In the genomic region with DNA sequence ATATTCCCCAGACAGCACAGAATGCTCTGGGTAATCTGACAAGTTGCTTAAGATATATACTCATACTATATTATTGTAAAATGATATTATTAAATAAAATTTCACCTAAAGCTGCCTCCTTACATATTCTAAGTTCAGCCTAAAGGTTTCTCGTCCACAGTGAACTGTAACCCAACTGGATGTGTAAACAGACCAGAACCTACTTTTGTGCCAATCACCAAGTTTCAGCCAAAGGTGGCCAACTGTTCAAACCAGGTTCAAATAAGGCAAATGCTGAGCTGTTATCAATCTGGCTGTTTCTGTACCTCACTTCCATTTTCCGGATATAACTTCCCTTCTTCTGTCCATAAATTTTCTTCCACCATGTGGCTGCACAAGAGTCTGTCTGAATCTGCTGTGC, we compare ENCODE assay signal across 13 cellular contexts.
DNase-seq lines count a peak whose midpoint lies in the region; ATAC-seq and TF ChIP-seq lines count a peak whose summit lies in the region.
"Had no signal": no experiment of that assay in that cellular context is flagged by ENCODE, and none has a peak within 500 bp of the region (broad histone marks: within the 10 kb centered on the region; RNA-seq: fewer than 3 reads in every experiment).

No MANE protein-coding gene starts in this region.

- WGBS in IMR-90 (ENCODE audit: extremely low coverage in 2 of 2, insufficient read length in 1 of 2), 2 experiments, result no CpG with 5 or more reads among the region's 2 CpGs

- H2BK120ac ChIP-seq in IMR-90 (ENCODE audit: low read depth, low read length), result 0 out of 2 replicates have a peak overlapping the region, but pooled peaks have one; percentile 37

- 0 out of 2 replicates have a peak overlapping the region, but pooled peaks have one; percentile 20 for H3K4ac ChIP-seq in IMR-90 (ENCODE audit: low read depth, low read length)

- no peaks in the 10 kb centered on the region for H3K9me3 Mint-ChIP-seq in natural killer cell treated with Interleukin-12 subunit alpha and Interleukin-12 subunit beta and Interleukin-15 and Interleukin-18, amount 100 ng/mL, for 72 hours
- H3K9me3 Mint-ChIP-seq: CD8-positive, alpha-beta T cell; IgD-negative memory B cell had no signal

- no peak for TF ChIP-seq RAD21 in IMR-90 (IDR thresholded peaks at IDR 0.05; ENCODE audit: low read length)

- BruUV-seq in IMR-90 (replicated peaks; lab: Mats Ljungman, UMichigan), result no TSS peak

- no peak overlapping the region for H3K56ac ChIP-seq in IMR-90 (ENCODE audit: extremely low read depth, insufficient read depth, low read length)

- no peak for TF ChIP-seq POLR2A in IMR-90 (IDR thresholded peaks at IDR 0.05; ENCODE audit: low read depth, low read length)

- peak overlapping the region; percentile 29; the same call in 1 of the 2 replicates for H3K23ac ChIP-seq in IMR-90 (ENCODE audit: low read depth, low read length)

- peak overlapping the region; percentile 24 to 75; a peak in 3 of 4 replicates for H4K8ac ChIP-seq in IMR-90 (ENCODE audit: low read depth in 2 of 2, low read length in 2 of 2)

- H2BK20ac ChIP-seq in IMR-90 (ENCODE audit: low read depth, low read length), result peak overlapping the region; percentile 53; the same call in 1 of the 2 replicates

- H3K4me1 ChIP-seq in IMR-90 (ENCODE audit: control insufficient read depth, insufficient read depth, low read length), result peaks cover 9% of the 10 kb centered on the region
- H3K4me1 ChIP-seq: HAP-1 had no signal

- intact Hi-C loops in IMR-90 (cut with micrococcal nuclease), result loop anchor here (1.0 to 5.0 kb wide), 3 partner anchors 25 to 416 kb away; partner anchors contain the start of gene RASSF8

- no peaks in the 10 kb centered on the region for H3K36me3 ChIP-seq in IMR-90 (ENCODE audit: control insufficient read depth, insufficient read depth, low read length)
- H3K36me3 ChIP-seq: BLaER1, HAP-1 had no signal

- H3K9ac ChIP-seq in IMR-90 (ENCODE audit: low read depth, low read length), result no peak overlapping the region
- H3K9ac ChIP-seq: BLaER1, GM23248 had no signal

- dilution Hi-C loops in IMR-90 (cut with HindIII; ENCODE audit: low sequenced_read_pairs, unreplicated experiment), result no loop called here

- no peak overlapping the region for H3K27ac Mint-ChIP-seq in natural killer cell treated with Interleukin-12 subunit alpha and Interleukin-12 subunit beta and Interleukin-15 and Interleukin-18, amount 100 ng/mL, for 72 hours
- H3K27ac Mint-ChIP-seq: CD8-positive, alpha-beta T cell; IgD-negative memory B cell had no signal

- peak overlapping the region; percentile 27 for H2BK5ac ChIP-seq in IMR-90 (ENCODE audit: low read depth, low read length, poor library complexity, severe bottlenecking)

- DNase-seq in IMR-90 (no peak), left lobe of liver (ENCODE audit: low spot score) (no peak), dermis blood vessel endothelial cell (no peak)
- DNase-seq in natural killer cell treated with Interleukin-12 subunit alpha and Interleukin-12 subunit beta and Interleukin-15 and Interleukin-18, amount 100 ng/mL, for 72 hours (ENCODE audit: low spot score), result no peak
- DNase-seq: Calu3; CD8-positive, alpha-beta T cell; GM23248; KBM-7 had no signal

- no peaks in the 10 kb centered on the region for H3K9me3 ChIP-seq in IMR-90 (ENCODE audit: control insufficient read depth, insufficient read depth, low read length)
- H3K9me3 ChIP-seq: BLaER1, HAP-1 had no signal

- H3K4me1 Mint-ChIP-seq in natural killer cell treated with Interleukin-12 subunit alpha and Interleukin-12 subunit beta and Interleukin-15 and Interleukin-18, amount 100 ng/mL, for 72 hours (ENCODE audit: low read depth in 2 of 2), result no peaks in the 10 kb centered on the region
- H3K4me1 Mint-ChIP-seq: IgD-negative memory B cell had no signal

- peaks cover 6% of the 10 kb centered on the region in 2 donors for H3K27me3 Mint-ChIP-seq in natural killer cell treated with Interleukin-12 subunit alpha and Interleukin-12 subunit beta and Interleukin-15 and Interleukin-18, amount 100 ng/mL, for 72 hours

- H2AFZ ChIP-seq in IMR-90 (replicated peaks; ENCODE audit: low read length, poor library complexity), result no peak overlapping the region
- H2AFZ ChIP-seq: GM23248 had no signal

- no peak overlapping the region for H2AK9ac ChIP-seq in IMR-90 (replicated peaks; ENCODE audit: low read depth, low read length, poor library complexity)

- no peaks in the 10 kb centered on the region for H3K36me3 Mint-ChIP-seq in natural killer cell treated with Interleukin-12 subunit alpha and Interleukin-12 subunit beta and Interleukin-15 and Interleukin-18, amount 100 ng/mL, for 72 hours
- H3K36me3 Mint-ChIP-seq: CD8-positive, alpha-beta T cell; IgD-negative memory B cell had no signal

- in situ Hi-C loops in IMR-90 (cut with MboI; ENCODE audit: low sequenced_read_pairs), result no loop called here

- ATAC-seq in IMR-90 (ENCODE audit: low read depth), result no peak
- ATAC-seq in left lobe of liver, result peak; percentile 81
- no peak for ATAC-seq in GM18867 (IDR thresholded peaks at IDR 0.05; ENCODE audit: unreplicated experiment)
- no peak for ATAC-seq in natural killer cell treated with Interleukin-12 subunit alpha and Interleukin-12 subunit beta and Interleukin-15 and Interleukin-18, amount 100 ng/mL, for 72 hours
- ATAC-seq: CD8-positive, alpha-beta T cell had no signal

- TF ChIP-seq CTCF in C4-2B (conservative IDR thresholded peaks at IDR 0.05) (no peak), IMR-90 (conservative IDR thresholded peaks at IDR 0.05; ENCODE audit: low read depth, low read length) (no peak)

- H4K5ac ChIP-seq in IMR-90 (ENCODE audit: low read depth, low read length), result peak overlapping the region; percentile 85

- H3K27ac ChIP-seq in C4-2B (peak overlapping the region; percentile 33; the same call in 1 of the 2 replicates), IMR-90 (ENCODE audit: insufficient read depth, low read length) (peak overlapping the region; percentile 77; the same call in 1 of the 2 replicates)
- H3K27ac ChIP-seq: BLaER1, GM23248 had no signal

- no peaks in the 10 kb centered on the region for H3K9me1 ChIP-seq in IMR-90 (ENCODE audit: insufficient read depth, low read length)

- H2AK5ac ChIP-seq in IMR-90 (ENCODE audit: low read depth, low read length), result peak overlapping the region; percentile 26; the same call in 1 of the 2 replicates

- peak overlapping the region; percentile 68; the same call in 1 of the 2 replicates for H4K91ac ChIP-seq in IMR-90 (ENCODE audit: insufficient read depth, low read depth, low read length)

- no peaks in the 10 kb centered on the region for H3K79me1 ChIP-seq in IMR-90 (ENCODE audit: low read depth in 1 of 2, low read length in 2 of 2)

- H3K18ac ChIP-seq in IMR-90 (ENCODE audit: low read depth, low read length), result peak overlapping the region; percentile 88

- peak overlapping the region; percentile 23; the same call in 1 of the 2 replicates for H3K4me2 ChIP-seq in IMR-90 (ENCODE audit: low read depth, low read length)
- H3K4me2 ChIP-seq: BLaER1 had no signal

- H3K4me3 ChIP-seq in IMR-90 (ENCODE audit: insufficient read depth, low read depth, low read length), result no peak overlapping the region
- H3K4me3 ChIP-seq: BLaER1, GM23248, HAP-1 had no signal

- no peaks in the 10 kb centered on the region for H4K20me1 ChIP-seq in IMR-90 (ENCODE audit: insufficient read depth, low read length)
- H4K20me1 ChIP-seq: BLaER1 had no signal

- H2BK15ac ChIP-seq in IMR-90 (ENCODE audit: low read depth, low read length), result peak overlapping the region; percentile 50; the same call in 2 of the 3 replicates

- POLR2A ChIA-PET in IMR-90 (lab: Charles Lee; ENCODE audit: unreplicated experiment), result no interaction called here

- no peak overlapping the region for H3K4me3 Mint-ChIP-seq in natural killer cell treated with Interleukin-12 subunit alpha and Interleukin-12 subunit beta and Interleukin-15 and Interleukin-18, amount 100 ng/mL, for 72 hours
- H3K4me3 Mint-ChIP-seq: CD8-positive, alpha-beta T cell; IgD-negative memory B cell had no signal

- H3K27me3 ChIP-seq in IMR-90 (ENCODE audit: control insufficient read depth, insufficient read depth, low read length), result no peaks in the 10 kb centered on the region; the same call in 1 of the 2 replicates
- H3K27me3 ChIP-seq: BLaER1 had no signal

- H3K14ac ChIP-seq in IMR-90 (replicated peaks; ENCODE audit: low read depth, low read length), result peak overlapping the region; percentile 72; the same call in 1 of the 2 replicates

- CTCF ChIA-PET in IMR-90 (lab: Yijun Ruan, JAX), result no interaction called here

TF ChIP-seq in IMR-90, 13 proteins besides CTCF, POLR2A, EP300 and RAD21:
- TF ChIP-seq MAFK (IDR thresholded peaks at IDR 0.05; ENCODE audit: low read depth, low read length) (no peak), MXI1 (IDR thresholded peaks at IDR 0.05; ENCODE audit: borderline replicate concordance, low read depth, low read length) (no peak), NFE2L2 (IDR thresholded peaks at IDR 0.05; ENCODE audit: low read depth, low read length) (no peak), CHD1 (IDR thresholded peaks at IDR 0.05; ENCODE audit: low read depth, low read length) (no peak), RFX5 (IDR thresholded peaks at IDR 0.05; ENCODE audit: low read depth, low read length) (no peak)
